In genomic region chr1:6075747-6076146, GRCh38 we compare ENCODE assay signal across 1 cellular context.
TF ChIP-seq lines count a peak whose summit lies in the region.

No MANE protein-coding gene starts in this region.

TF ChIP-seq in HepG2, 621 proteins besides CTCF, POLR2A, EP300 and RAD21:
- TF ChIP-seq ZBTB40 (IDR thresholded peaks at IDR 0.05) (peak; percentile 96), ZBTB40 (CRISPR knock-in tag; IDR thresholded peaks at IDR 0.05) (peak; percentile 99), ZNF274 (CRISPR knock-in tag; IDR thresholded peaks at IDR 0.05) (no peak), ZNF557 (CRISPR knock-in tag; IDR thresholded peaks at IDR 0.05) (no peak), ZNF574 (CRISPR knock-in tag; IDR thresholded peaks at IDR 0.05) (peak; percentile 65), POLR2G (IDR thresholded peaks at IDR 0.05; ENCODE audit: low read depth, low read length) (no peak), PPARG (CRISPR knock-in tag; conservative IDR thresholded peaks at IDR 0.05) (peak; percentile 72), ZKSCAN1 (IDR thresholded peaks at IDR 0.05; ENCODE audit: low read length) (0 out of 2 replicates have a peak, but pooled peaks have one; percentile 20), ELF1 (CRISPR knock-in tag; IDR thresholded peaks at IDR 0.05) (0 out of 2 replicates have a peak, but pooled peaks have one; percentile 15), SRSF4 (IDR thresholded peaks at IDR 0.05; ENCODE audit: low read depth, low read length, poor library complexity, severe bottlenecking) (no peak), SP1 (IDR thresholded peaks at IDR 0.05) (no peak), SP1 (CRISPR knock-in tag; IDR thresholded peaks at IDR 0.05) (peak; percentile 89), POLR2AphosphoS2 (IDR thresholded peaks at IDR 0.05; ENCODE audit: low read depth, low read length) (no peak), TP53 (CRISPR knock-in tag; conservative IDR thresholded peaks at IDR 0.05) (no peak)
